Comparison of ENCODE assay signal across 13 cellular contexts in genomic region chr4:72631296-72631695, GRCh38.
DNase-seq lines count a peak whose midpoint lies in the region; ATAC-seq, FAIRE-seq and TF ChIP-seq lines count a peak whose summit lies in the region.
"Had no signal": no experiment of that assay in that cellular context is flagged by ENCODE, and none has a peak within 500 bp of the region (broad histone marks: within the 10 kb centered on the region; RNA-seq: fewer than 3 reads in every experiment).

No MANE protein-coding gene starts in this region.

- intact Hi-C loops in left ventricle myocardium inferior (cut with micrococcal nuclease), result no loop called here

- TF ChIP-seq POLR2A in H54 (IDR thresholded peaks at IDR 0.05; ENCODE audit: low read depth, low read length), result no peak

- no peak overlapping the region for H3K27ac ChIP-seq in left ventricle myocardium inferior (replicated peaks)
- H3K27ac ChIP-seq: ascending aorta, gastrocnemius medialis, SJSA1 had no signal

- no peaks in the 10 kb centered on the region for H3K36me3 ChIP-seq in left ventricle myocardium inferior
- H3K36me3 ChIP-seq: ascending aorta, gastrocnemius medialis, SJSA1 had no signal

- TF ChIP-seq CTCF in left ventricle myocardium inferior (IDR thresholded peaks at IDR 0.05; ENCODE audit: borderline replicate concordance), result no peak

- H3K9me3 ChIP-seq in left ventricle myocardium inferior (replicated peaks), result peaks cover 4% of the 10 kb centered on the region
- H3K9me3 ChIP-seq: ascending aorta, gastrocnemius medialis, SJSA1 had no signal

- FAIRE-seq in H54 (lab: Jason Lieb, UNC), result no peak

- no peak for ATAC-seq in HG03139 (IDR thresholded peaks at IDR 0.05; ENCODE audit: unreplicated experiment)
- ATAC-seq in GM18867 (IDR thresholded peaks at IDR 0.05; ENCODE audit: unreplicated experiment), result no peak
- ATAC-seq: gastrocnemius medialis had no signal

- no peak overlapping the region for H3K4me3 ChIP-seq in left ventricle myocardium inferior
- H3K4me3 ChIP-seq: ascending aorta, gastrocnemius medialis, SJSA1 had no signal

- DNase-seq in H54 (ENCODE audit: insufficient read length, low spot score) (peak; percentile 11), amniotic epithelial cell (ENCODE audit: low read depth) (peak; percentile 98), left ventricle myocardium inferior (peak; percentile 19), stromal cell of bone marrow (ENCODE audit: low read depth) (peak; percentile 69), NOMO-1 (lab: John Stamatoyannopoulos, UW; ENCODE audit: unreplicated experiment in 2 of 2) (no peak)
- DNase-seq in activated CD8-positive, alpha-beta memory T cell treated with anti-CD3 and anti-CD28 coated beads for 24 hours, result no peak
- DNase-seq: NCI-H1930; stimulated activated naive CD4-positive, alpha-beta T cell had no signal

- no peaks in the 10 kb centered on the region for H3K27me3 ChIP-seq in left ventricle myocardium inferior (ENCODE audit: low read depth)
- H3K27me3 ChIP-seq: ascending aorta, gastrocnemius medialis, SJSA1 had no signal

- no peaks in the 10 kb centered on the region for H3K4me1 ChIP-seq in left ventricle myocardium inferior
- H3K4me1 ChIP-seq: ascending aorta, gastrocnemius medialis, SJSA1 had no signal

Comparison
In these comparisons a context has a peak if more than half of its experiments do, and no peak if none do; other contexts are left out.
1. DNase-seq: peak in H54 (single experiment), amniotic epithelial cell (single experiment), left ventricle myocardium inferior (single experiment) and stromal cell of bone marrow (single experiment); none in activated CD8-positive, alpha-beta memory T cell treated with anti-CD3 and anti-CD28 coated beads for 24 hours (single experiment) and NOMO-1 (0 of 2).